ENCODE assay signal across 1 cellular context in genomic region chr7:151381333-151382078, GRCh38.
TF ChIP-seq lines count a peak whose summit lies in the region.

No MANE protein-coding gene starts in this region.

TF ChIP-seq in K562, 482 proteins besides CTCF, POLR2A, EP300 and RAD21 (continued from another document):
- no peak for TF ChIP-seq TCF7 (IDR thresholded peaks at IDR 0.05; ENCODE audit: borderline replicate concordance)
- TF ChIP-seq HMGN3 (IDR thresholded peaks at IDR 0.05; ENCODE audit: borderline replicate concordance, extremely low read depth, insufficient read length, low read depth, low read length): peak; percentile 12
